Comparison of ENCODE assay signal across 16 cellular contexts in genomic region chr18:78492813-78493371, GRCh38.
"Had no signal": no experiment of that assay in that cellular context is flagged by ENCODE, and none has a peak within 500 bp of the region (broad histone marks: within the 10 kb centered on the region; RNA-seq: fewer than 3 reads in every experiment).

No MANE protein-coding gene starts in this region.

- H3K36me3 Mint-ChIP-seq: naive B cell had no signal

- H3K27me3 Mint-ChIP-seq: naive B cell had no signal

- H3K4me1 ChIP-seq: esophagus muscularis mucosa, gastrocnemius medialis, heart right ventricle, sigmoid colon, transverse colon had no signal

- H3K27me3 ChIP-seq: esophagus muscularis mucosa, gastrocnemius medialis, heart right ventricle, sigmoid colon, transverse colon had no signal

- H3K4me1 Mint-ChIP-seq: nephron had no signal

- DNase-seq: effector memory CD4-positive, alpha-beta T cell; gastrocnemius medialis; heart right ventricle; hypothalamus; kidney glomerular epithelial cell; naive B cell; sigmoid colon; stimulated activated CD4-positive, alpha-beta T cell treated with anti-CD3 and anti-CD28 coated beads, Interleukin-2, amount 100 ng/mL, for 24 hours; stimulated activated naive CD4-positive, alpha-beta T cell treated with Interleukin-2 at 50 U/mL for 16 hours; transverse colon had no signal

- ATAC-seq: gastrocnemius medialis, heart right ventricle had no signal

- H3K9me3 ChIP-seq: gastrocnemius medialis, sigmoid colon, transverse colon had no signal

- H3K27ac Mint-ChIP-seq: naive B cell, nephron had no signal

- H3K4me3 Mint-ChIP-seq: naive B cell, nephron had no signal

- H3K27ac ChIP-seq: epithelial cell of prostate, esophagus muscularis mucosa, gastrocnemius medialis, heart right ventricle, sigmoid colon, skin epidermis, transverse colon had no signal

- H3K36me3 ChIP-seq: esophagus muscularis mucosa, gastrocnemius medialis, heart right ventricle, sigmoid colon, transverse colon had no signal

- H3K4me3 ChIP-seq: esophagus muscularis mucosa, gastrocnemius medialis, heart right ventricle, sigmoid colon, skin epidermis, transverse colon had no signal

- FAIRE-seq: endometrium, islet of Langerhans had no signal
